In genomic region chr6:83838727-83839126, GRCh38 we compare ENCODE assay signal across 2 cellular contexts.
TF ChIP-seq lines count a peak whose summit lies in the region.

No MANE protein-coding gene starts in this region.

TF ChIP-seq in GM23338, 12 proteins besides CTCF, POLR2A, EP300 and RAD21:
- TF ChIP-seq STAT1 (IDR thresholded peaks at IDR 0.05; ENCODE audit: unreplicated experiment) (no peak), ZNF114 (CRISPR knock-in tag; IDR thresholded peaks at IDR 0.05) (no peak), ETS1 (IDR thresholded peaks at IDR 0.05) (no peak), JUNB (IDR thresholded peaks at IDR 0.05; ENCODE audit: unreplicated experiment) (no peak), REST (IDR thresholded peaks at IDR 0.05; ENCODE audit: unreplicated experiment) (no peak), ZNF462 (CRISPR knock-in tag; IDR thresholded peaks at IDR 0.05) (no peak), EZH2 (IDR thresholded peaks at IDR 0.05; ENCODE audit: low read depth, unreplicated experiment) (no peak), ZNF331 (CRISPR knock-in tag; IDR thresholded peaks at IDR 0.05; ENCODE audit: low read depth) (no peak), NANOG (IDR thresholded peaks at IDR 0.05; ENCODE audit: borderline replicate concordance) (no peak), EZH2phosphoT487 (IDR thresholded peaks at IDR 0.05; ENCODE audit: unreplicated experiment) (no peak), CREB1 (CRISPR knock-in tag; IDR thresholded peaks at IDR 0.05; ENCODE audit: low read depth) (no peak), POLR2AphosphoS5 (IDR thresholded peaks at IDR 0.05; ENCODE audit: low read depth) (no peak)

TF ChIP-seq in K562, 482 proteins besides CTCF, POLR2A, EP300 and RAD21:
- TF ChIP-seq C11orf30 (IDR thresholded peaks at IDR 0.05; ENCODE audit: low read depth) (peak; percentile 18; the same call in 1 of the 2 replicates), ZNF280A (IDR thresholded peaks at IDR 0.05; ENCODE audit: low read depth, partially characterized antibody) (no peak), NFE2 (IDR thresholded peaks at IDR 0.05; ENCODE audit: low read depth) (peak; percentile 27; the same call in 1 of the 2 replicates), THRA (IDR thresholded peaks at IDR 0.05) (no peak), HCFC1 (IDR thresholded peaks at IDR 0.05; ENCODE audit: low read depth, low read length) (no peak), ZNF830 (CRISPR knock-in tag; IDR thresholded peaks at IDR 0.05) (no peak)
